In the genomic region with DNA sequence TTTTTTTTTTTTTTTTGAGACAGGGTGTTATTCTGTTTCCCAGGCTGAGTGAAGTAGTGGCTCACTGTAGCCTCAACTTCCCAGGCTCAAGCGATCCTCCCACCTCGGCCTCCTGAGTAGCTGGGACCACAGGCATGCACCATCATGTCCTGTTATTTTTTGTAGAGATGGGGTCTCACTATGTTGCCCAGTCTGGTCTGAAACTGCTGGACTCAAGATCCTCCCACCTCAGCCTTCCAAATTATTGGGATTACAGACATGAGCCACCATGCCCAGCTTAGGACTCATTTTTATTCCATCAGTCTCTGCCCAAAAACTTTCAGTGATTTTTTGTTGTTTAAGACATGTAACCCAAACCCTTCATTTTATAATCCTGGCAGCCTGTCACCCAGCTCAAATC, we compare ENCODE assay signal across 16 cellular contexts.
A peak's percentile ranks its signal among the peaks of the same experiment; 100 is the strongest.
DNase-seq lines count a peak whose midpoint lies in the region; ATAC-seq, FAIRE-seq and TF ChIP-seq lines count a peak whose summit lies in the region.
"Had no signal": no experiment of that assay in that cellular context is flagged by ENCODE, and none has a peak within 500 bp of the region (broad histone marks: within the 10 kb centered on the region; RNA-seq: fewer than 3 reads in every experiment).

No MANE protein-coding gene starts in this region.

- peaks cover 0 to 9% (median 0%) of the 10 kb centered on the region in 3 donors for H3K27me3 Mint-ChIP-seq in CD14-positive monocyte (ENCODE audit: low read depth in 3 of 3)
- no peaks in the 10 kb centered on the region for H3K27me3 Mint-ChIP-seq in activated CD8-positive, alpha-beta T cell treated with anti-CD3 and anti-CD28 coated beads, Interleukin-2, amount 10 ng/mL, durations not matched to agents 7 days and 5 days (ENCODE audit: low read depth)
- H3K27me3 Mint-ChIP-seq: CD8-positive, alpha-beta memory T cell had no signal

- intact Hi-C loops in CD14-positive monocyte (cut with micrococcal nuclease) (loop anchor here (5.0 to 10.0 kb wide), 5 partner anchors 140 to 327 kb away; partner anchors contain the start of gene JARID2 (in 2 of the 2)), psoas muscle (cut with DNase I) (loop anchor here in 1 of 2 donors (2.0 to 10.0 kb wide), 3 partner anchors 137 to 183 kb away; no protein-coding TSS in a partner anchor)

- H3K9me3 Mint-ChIP-seq in CD14-positive monocyte = peaks cover 0 to 5% (median 0%) of the 10 kb centered on the region in 7 donors
- H3K9me3 Mint-ChIP-seq in activated CD8-positive, alpha-beta T cell treated with anti-CD3 and anti-CD28 coated beads, Interleukin-2, amount 10 ng/mL, durations not matched to agents 7 days and 5 days (ENCODE audit: insufficient read depth) = no peaks in the 10 kb centered on the region

- H3K27me3 ChIP-seq in RWPE2 (ENCODE audit: insufficient read depth, poor library complexity, severe bottlenecking) (no peaks in the 10 kb centered on the region), foreskin keratinocyte (no peaks in the 10 kb centered on the region), psoas muscle (ENCODE audit: insufficient read depth in 3 of 3, low read length in 2 of 3) (no peaks in the 10 kb centered on the region)
- H3K27me3 ChIP-seq: BE2C, Peyer's patch had no signal

- H3K4me3 Mint-ChIP-seq in CD14-positive monocyte = peak overlapping the region in 1 of 2 donors; percentile 62
- H3K4me3 Mint-ChIP-seq in activated CD8-positive, alpha-beta T cell treated with anti-CD3 and anti-CD28 coated beads, Interleukin-2, amount 10 ng/mL, durations not matched to agents 7 days and 5 days = no peak overlapping the region
- H3K4me3 Mint-ChIP-seq: CD8-positive, alpha-beta memory T cell had no signal

- no peak for DNase-seq in CD14-positive monocyte (ENCODE audit: low spot score)
- DNase-seq in RWPE2 (ENCODE audit: low spot score) = no peak
- DNase-seq in foreskin keratinocyte = no peak
- DNase-seq in psoas muscle = no peak
- DNase-seq in AML-193 (lab: John Stamatoyannopoulos, UW) = no peak
- no peak for DNase-seq in activated CD8-positive, alpha-beta T cell treated with anti-CD3 and anti-CD28 coated beads, Interleukin-2, amount 10 ng/mL, durations not matched to agents 7 days and 5 days
- DNase-seq in SIG-M5 (lab: John Stamatoyannopoulos, UW) = no peak
- DNase-seq in urothelium cell line (ENCODE audit: low spot score) = no peak
- DNase-seq: ACHN; BE2C; CD8-positive, alpha-beta memory T cell; GF-D8; Kasumi-1; NCI-H510A; Peyer's patch had no signal

- H3K4me1 ChIP-seq in RWPE2 (ENCODE audit: insufficient read depth, poor library complexity, severe bottlenecking) (peaks cover 34% of the 10 kb centered on the region), foreskin keratinocyte (peaks cover 21% of the 10 kb centered on the region), psoas muscle (peaks cover 12% of the 10 kb centered on the region)
- H3K4me1 ChIP-seq: Peyer's patch had no signal

- peak overlapping the region; percentile 91 to 99 (median 97) for H3K27ac Mint-ChIP-seq in CD14-positive monocyte
- H3K27ac Mint-ChIP-seq in activated CD8-positive, alpha-beta T cell treated with anti-CD3 and anti-CD28 coated beads, Interleukin-2, amount 10 ng/mL, durations not matched to agents 7 days and 5 days = no peak overlapping the region
- H3K27ac Mint-ChIP-seq: CD8-positive, alpha-beta memory T cell had no signal

- POLR2A ChIA-PET in activated CD8-positive, alpha-beta T cell treated with anti-CD3 and anti-CD28 coated beads, Interleukin-2, amount 10 ng/mL, durations not matched to agents 7 days and 5 days (lab: Charles Lee) = no interaction called here

- peaks cover 4 to 9% of the 10 kb centered on the region in 2 donors for H3K36me3 Mint-ChIP-seq in CD14-positive monocyte
- H3K36me3 Mint-ChIP-seq in activated CD8-positive, alpha-beta T cell treated with anti-CD3 and anti-CD28 coated beads, Interleukin-2, amount 10 ng/mL, durations not matched to agents 7 days and 5 days (ENCODE audit: low read depth) = peaks cover 2% of the 10 kb centered on the region
- H3K36me3 Mint-ChIP-seq: CD8-positive, alpha-beta memory T cell had no signal

- TF ChIP-seq CTCF in CD14-positive monocyte (IDR thresholded peaks at IDR 0.05) = no peak
- no peak for TF ChIP-seq CTCF in RWPE2 (IDR thresholded peaks at IDR 0.05; ENCODE audit: poor library complexity, severe bottlenecking)
- no peak for TF ChIP-seq CTCF in foreskin keratinocyte (conservative IDR thresholded peaks at IDR 0.05)
- no peak for TF ChIP-seq CTCF in psoas muscle (IDR thresholded peaks at IDR 0.05)

- CTCF ChIA-PET in activated CD8-positive, alpha-beta T cell treated with anti-CD3 and anti-CD28 coated beads, Interleukin-2, amount 10 ng/mL, durations not matched to agents 7 days and 5 days (lab: Charles Lee) = interaction anchor here (1.6 kb wide), 1 partner anchor 12 kb away, joined by 3 read pairs; no protein-coding TSS in a partner anchor

- ATAC-seq in RWPE2 (ENCODE audit: low read depth) = no peak
- ATAC-seq in foreskin keratinocyte = no peak
- no peak for ATAC-seq in psoas muscle
- no peak for ATAC-seq in activated CD8-positive, alpha-beta T cell treated with anti-CD3 and anti-CD28 coated beads, Interleukin-2, amount 10 ng/mL, durations not matched to agents 7 days and 5 days

- whole genome bisulfite sequencing in psoas muscle, 3 donors = 92 to 100% (median 94%) methylated on average over 2 of the region's 2 CpGs

- H3K36me3 ChIP-seq in RWPE2 (ENCODE audit: low read depth) (no peaks in the 10 kb centered on the region), psoas muscle (ENCODE audit: insufficient read depth in 1 of 2, low read depth in 1 of 2) (no peaks in the 10 kb centered on the region)
- H3K36me3 ChIP-seq: BE2C, Peyer's patch had no signal

- FAIRE-seq in urothelium cell line (lab: Jason Lieb, UNC) = no peak
- FAIRE-seq: H54 had no signal

- no peaks in the 10 kb centered on the region for H3K9me3 ChIP-seq in RWPE2 (ENCODE audit: severe bottlenecking)
- no peaks in the 10 kb centered on the region for H3K9me3 ChIP-seq in psoas muscle
- H3K9me3 ChIP-seq: Peyer's patch had no signal

- H3K4me3 ChIP-seq in RWPE2 (ENCODE audit: severe bottlenecking) (no peak overlapping the region), psoas muscle (no peak overlapping the region)
- H3K4me3 ChIP-seq: Peyer's patch had no signal

- H3K27ac ChIP-seq in RWPE2 (ENCODE audit: poor library complexity, severe bottlenecking) (peak overlapping the region; percentile 60), foreskin keratinocyte (peak overlapping the region; percentile 86), psoas muscle (peak overlapping the region; percentile 86)
- H3K27ac ChIP-seq: Peyer's patch had no signal

- peaks cover 54% of the 10 kb centered on the region for H3K4me1 Mint-ChIP-seq in CD14-positive monocyte
- H3K4me1 Mint-ChIP-seq in activated CD8-positive, alpha-beta T cell treated with anti-CD3 and anti-CD28 coated beads, Interleukin-2, amount 10 ng/mL, durations not matched to agents 7 days and 5 days (ENCODE audit: low read depth) = no peaks in the 10 kb centered on the region
- H3K4me1 Mint-ChIP-seq: CD8-positive, alpha-beta memory T cell had no signal
